Comparison of ENCODE assay signal across 22 cellular contexts in genomic region chr17:34726536-34727384, GRCh38.
"Had no signal": no experiment of that assay in that cellular context is flagged by ENCODE, and none has a peak within 500 bp of the region (broad histone marks: within the 10 kb centered on the region; RNA-seq: fewer than 3 reads in every experiment).

No MANE protein-coding gene starts in this region.

- H3K9me3 ChIP-seq: body of pancreas, sigmoid colon, transverse colon had no signal

- H3K4me1 ChIP-seq: gastroesophageal sphincter, heart right ventricle, neural progenitor cell, sigmoid colon, transverse colon had no signal

- H3K27me3 ChIP-seq: body of pancreas, cardiac muscle cell, transverse colon had no signal

- DNase-seq: activated CD4-positive, alpha-beta T cell treated with anti-CD3 and anti-CD28 coated beads for 1 hour; activated CD4-positive, alpha-beta T cell treated with anti-CD3 and anti-CD28 coated beads, Interleukin-2, amount 50 U/mL, for 1 hour; activated CD8-positive, alpha-beta T cell treated with anti-CD3 and anti-CD28 coated beads, Interleukin-2, amount 10 ng/mL, durations not matched to agents 7 days and 5 days; activated gamma-delta T cell; activated naive CD4-positive, alpha-beta T cell treated with anti-CD3 and anti-CD28 coated beads, Interleukin-2, amount 50 U/mL, for 16 hours; activated naive CD8-positive, alpha-beta T cell treated with anti-CD3 and anti-CD28 coated beads, Interleukin-2, amount 50 U/mL, for 24 hours; body of pancreas; effector CD8-positive, alpha-beta T cell; heart right ventricle; left ventricle myocardium superior; mammary epithelial cell; naive thymus-derived CD8-positive, alpha-beta T cell; retina; sigmoid colon; stimulated activated CD4-positive, alpha-beta T cell treated with anti-CD3 and anti-CD28 coated beads, Interleukin-15, amount 100 ng/mL, for 24 hours; stimulated activated CD8-positive, alpha-beta memory T cell treated with anti-CD3 and anti-CD28 coated beads, Interleukin-4, amount 100 ng/mL, for 48 hours; stimulated activated naive B cell treated with anti-CD40 and anti-IgM and Interleukin-4, amounts not matched to agents 10 μg/mL and 1 μg/mL and 100 μg/mL, for 72 hours; transverse colon had no signal

- H3K27ac ChIP-seq: body of pancreas, cardiac muscle cell, gastroesophageal sphincter, heart right ventricle, neural progenitor cell, sigmoid colon, transverse colon had no signal

- H3K36me3 ChIP-seq: cardiac muscle cell, gastroesophageal sphincter, heart right ventricle, neural progenitor cell, sigmoid colon, transverse colon had no signal

- ATAC-seq: activated CD8-positive, alpha-beta T cell treated with anti-CD3 and anti-CD28 coated beads, Interleukin-2, amount 10 ng/mL, durations not matched to agents 7 days and 5 days; activated naive CD8-positive, alpha-beta T cell treated with anti-CD3 and anti-CD28 coated beads, Interleukin-2, amount 50 U/mL, for 24 hours; body of pancreas; gastroesophageal sphincter; heart right ventricle; left ventricle myocardium superior; naive thymus-derived CD8-positive, alpha-beta T cell; stimulated activated naive B cell treated with anti-CD40 and anti-IgM and Interleukin-4, amounts not matched to agents 10 μg/mL and 1 μg/mL and 100 μg/mL, for 72 hours had no signal

- H3K4me3 ChIP-seq: body of pancreas, cardiac muscle cell, gastroesophageal sphincter, heart right ventricle, neural progenitor cell, sigmoid colon, smooth muscle cell, transverse colon had no signal
